ENCODE assay signal across 22 cellular contexts in the genomic region with DNA sequence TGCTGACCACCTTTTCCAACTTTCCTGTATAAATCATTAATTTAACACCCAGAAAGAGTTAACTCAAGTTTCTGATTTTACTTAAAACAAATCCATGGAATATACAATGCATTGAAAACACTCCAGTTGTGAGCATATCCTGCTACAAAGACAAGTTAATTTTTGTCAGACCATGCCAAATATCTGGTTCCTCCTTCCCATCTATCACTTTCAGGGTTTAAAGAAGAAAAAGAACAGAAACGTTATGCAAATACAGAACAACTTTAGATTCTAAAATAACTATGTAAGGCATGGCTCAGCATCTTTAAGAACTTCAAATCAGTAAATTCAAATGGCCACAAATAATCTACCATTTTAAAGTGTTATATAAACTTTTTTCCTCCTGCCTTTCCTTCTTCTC. TPM values are rescaled to one million over a fixed set of nuclear protein-coding genes. Genes with fewer than 3 reads are reported as not detected.
DNase-seq lines count a peak whose midpoint lies in the region; ATAC-seq, FAIRE-seq and TF ChIP-seq lines count a peak whose summit lies in the region.
"Had no signal": no experiment of that assay in that cellular context is flagged by ENCODE, and none has a peak within 500 bp of the region (broad histone marks: within the 10 kb centered on the region; RNA-seq: fewer than 3 reads in every experiment).

No MANE protein-coding gene starts in this region.

- H2AK5ac ChIP-seq in trophoblast cell (ENCODE audit: low read length): no peak overlapping the region

- H3K79me1 ChIP-seq in trophoblast cell (ENCODE audit: low read length): no peaks in the 10 kb centered on the region

- no peaks in the 10 kb centered on the region for H3K9me2 ChIP-seq in GM23338 (ENCODE audit: insufficient read depth)

- peaks cover 2% of the 10 kb centered on the region; the same call in 1 of the 2 replicates for H3K36me3 ChIP-seq in GM23338 (ENCODE audit: insufficient read depth)
- peaks cover 9 to 12% of the 10 kb centered on the region in 2 experiments for H3K36me3 ChIP-seq in trophoblast cell (ENCODE audit: control insufficient read depth in 1 of 2, insufficient read depth in 2 of 2, low read length in 2 of 2)

- H3K4ac ChIP-seq in trophoblast cell (ENCODE audit: low read depth, low read length): no peak overlapping the region

- no peak overlapping the region for H3K14ac ChIP-seq in trophoblast cell (ENCODE audit: low read length)

- H2BK5ac ChIP-seq in trophoblast cell (ENCODE audit: low read depth, low read length, poor library complexity): no peak overlapping the region

- TF ChIP-seq POLR2A in GM12891 (IDR thresholded peaks at IDR 0.05; ENCODE audit: low read depth, low read length): no peak

- no peak overlapping the region for H4K12ac ChIP-seq in trophoblast cell (ENCODE audit: low read depth, low read length)

- ATAC-seq in GM19351 (IDR thresholded peaks at IDR 0.05; ENCODE audit: unreplicated experiment) (peak; percentile 77), GM23338 (no peak), HG03571 (IDR thresholded peaks at IDR 0.05; ENCODE audit: unreplicated experiment) (peak; percentile 68)
- ATAC-seq: activated CD4-positive, alpha-beta T cell treated with anti-CD3 and anti-CD28 coated beads for 36 hours; left cardiac atrium; sciatic nerve; SK-N-SH treated with all-trans-retinoic acid at 6 μM for 48 hours had no signal

- H2BK12ac ChIP-seq in trophoblast cell (ENCODE audit: low read length): no peak overlapping the region

- H3K4me1 ChIP-seq in GM23338 (ENCODE audit: insufficient read depth) (no peaks in the 10 kb centered on the region), trophoblast cell (ENCODE audit: control insufficient read depth in 1 of 2, insufficient read depth in 2 of 2, low read length in 2 of 2) (no peaks in the 10 kb centered on the region)
- H3K4me1 ChIP-seq: ascending aorta had no signal

- H3K23ac ChIP-seq in trophoblast cell (ENCODE audit: low read length): no peak overlapping the region

- no peaks in the 10 kb centered on the region for H3K4me1 Mint-ChIP-seq in GM23338
- no peaks in the 10 kb centered on the region for H3K4me1 Mint-ChIP-seq in CD14-positive monocyte

- no peaks in the 10 kb centered on the region for H3F3A ChIP-seq in GM23338 (replicated peaks; ENCODE audit: low read depth)

- H3K27ac Mint-ChIP-seq in GM23338: no peak overlapping the region
- no peak overlapping the region for H3K27ac Mint-ChIP-seq in CD14-positive monocyte
- H3K27ac Mint-ChIP-seq: activated CD4-positive, alpha-beta T cell treated with anti-CD3 and anti-CD28 coated beads for 36 hours had no signal

- no peaks in the 10 kb centered on the region for H3K27me3 Mint-ChIP-seq in GM23338 (ENCODE audit: insufficient read depth, low read depth, poor library complexity)
- H3K27me3 Mint-ChIP-seq in CD14-positive monocyte (ENCODE audit: low read depth in 3 of 3): no peaks in the 10 kb centered on the region
- H3K27me3 Mint-ChIP-seq: activated CD4-positive, alpha-beta T cell treated with anti-CD3 and anti-CD28 coated beads for 36 hours; CD4-positive, alpha-beta memory T cell had no signal

- DNase-seq in GM12891 (ENCODE audit: insufficient read length, low spot score) (no peak), GM23338 (ENCODE audit: low spot score) (no peak), GF-D8 (lab: John Stamatoyannopoulos, UW) (no peak), trophoblast cell (no peak), CD14-positive monocyte (ENCODE audit: low spot score) (no peak), NCI-H1694 treated with DMSO at 0.1 percent for 48 hours (lab: John Stamatoyannopoulos, UW) (no peak)
- DNase-seq: activated CD4-positive, alpha-beta T cell treated with anti-CD3 and anti-CD28 coated beads for 36 hours; CD4-positive, alpha-beta memory T cell; GOT3; left cardiac atrium; NCI-H1048; NCI-H2107; NCI-H69; nucleus accumbens; PC-9 had no signal

- H3K4me3 ChIP-seq in GM23338: no peak overlapping the region
- no peak overlapping the region for H3K4me3 ChIP-seq in trophoblast cell (ENCODE audit: low read depth, low read length)
- H3K4me3 ChIP-seq: ascending aorta, mucosa of descending colon, PC-9 had no signal

- H2BK120ac ChIP-seq in trophoblast cell (ENCODE audit: insufficient read depth, low read length, poor library complexity): no peak overlapping the region

- H3K36me3 Mint-ChIP-seq in GM23338 (ENCODE audit: low read depth) (peaks cover 31% of the 10 kb centered on the region; the same call in 2 of the 3 replicates), CD14-positive monocyte (peaks cover 51 to 73% of the 10 kb centered on the region in 2 donors)

- 0 out of 2 replicates have a peak overlapping the region, but pooled peaks have one; percentile 4 for H3K27ac ChIP-seq in GM23338 (ENCODE audit: low read depth)
- H3K27ac ChIP-seq in trophoblast cell (ENCODE audit: low read depth, low read length): no peak overlapping the region
- H3K27ac ChIP-seq: ascending aorta, PC-9 had no signal

- H3K9me3 Mint-ChIP-seq in GM23338 (no peaks in the 10 kb centered on the region), CD14-positive monocyte (no peaks in the 10 kb centered on the region)
- H3K9me3 Mint-ChIP-seq: CD4-positive, alpha-beta memory T cell had no signal

- no peak overlapping the region for H3K4me3 Mint-ChIP-seq in GM23338
- H3K4me3 Mint-ChIP-seq in CD14-positive monocyte: no peak overlapping the region
- H3K4me3 Mint-ChIP-seq: activated CD4-positive, alpha-beta T cell treated with anti-CD3 and anti-CD28 coated beads for 36 hours; CD4-positive, alpha-beta memory T cell had no signal

- no peaks in the 10 kb centered on the region for H3K27me3 ChIP-seq in GM23338 (ENCODE audit: insufficient read depth)
- no peaks in the 10 kb centered on the region for H3K27me3 ChIP-seq in trophoblast cell (ENCODE audit: insufficient read depth, low read length)
- H3K27me3 ChIP-seq: ascending aorta had no signal

- H4K8ac ChIP-seq in trophoblast cell (ENCODE audit: low read depth, low read length): no peak overlapping the region

- H3K9me3 ChIP-seq in trophoblast cell (ENCODE audit: insufficient read depth, low read depth, low read length): no peaks in the 10 kb centered on the region
- H3K9me3 ChIP-seq: ascending aorta, mucosa of descending colon had no signal

- H4K20me1 ChIP-seq in GM23338 (replicated peaks; ENCODE audit: insufficient read depth): no peaks in the 10 kb centered on the region

- H3K9ac ChIP-seq in trophoblast cell (ENCODE audit: low read length): no peak overlapping the region

- H3K18ac ChIP-seq in trophoblast cell (ENCODE audit: low read length): no peak overlapping the region

- no peak overlapping the region for H4K91ac ChIP-seq in trophoblast cell (ENCODE audit: low read depth, low read length)

- intact Hi-C loops in CD14-positive monocyte (cut with micrococcal nuclease): no loop called here

- WGBS in trophoblast cell (ENCODE audit: extremely low coverage, insufficient coverage, insufficient read length): no CpG with 5 or more reads among the region's 1 CpG

- H3K79me2 ChIP-seq in GM23338 (replicated peaks; ENCODE audit: insufficient read depth): no peaks in the 10 kb centered on the region
- no peaks in the 10 kb centered on the region for H3K79me2 ChIP-seq in trophoblast cell (ENCODE audit: control insufficient read depth, insufficient read depth, low read length, poor library complexity)

- peak; percentile 77 for FAIRE-seq in GM12891 (lab: Jason Lieb, UNC)
- FAIRE-seq: urothelium cell line had no signal

- no peak overlapping the region for H3K4me2 ChIP-seq in GM23338
- H3K4me2 ChIP-seq in trophoblast cell (ENCODE audit: low read length): no peak overlapping the region
- H3K4me2 ChIP-seq: PC-9 had no signal

- no peak overlapping the region for H2AFZ ChIP-seq in GM23338
- no peak overlapping the region for H2AFZ ChIP-seq in trophoblast cell (ENCODE audit: insufficient read depth, low read length, poor library complexity)
- H2AFZ ChIP-seq: PC-9 had no signal

- no peak for TF ChIP-seq CTCF in GM23338 (conservative IDR thresholded peaks at IDR 0.05; ENCODE audit: low read depth in 2 of 2)
- TF ChIP-seq CTCF in CD14-positive monocyte (IDR thresholded peaks at IDR 0.05): no peak

TF ChIP-seq in GM12891, 5 proteins besides CTCF, POLR2A, EP300 and RAD21:
- TF ChIP-seq PAX5 (IDR thresholded peaks at IDR 0.05; ENCODE audit: insufficient read depth, low read length, severe bottlenecking) (no peak), SPI1 (IDR thresholded peaks at IDR 0.05; ENCODE audit: low read depth, low read length) (no peak), TAF1 (IDR thresholded peaks at IDR 0.05; ENCODE audit: low read depth, low read length) (no peak), POLR2AphosphoS5 (IDR thresholded peaks at IDR 0.05; ENCODE audit: low read depth, low read length) (no peak), POU2F2 (IDR thresholded peaks at IDR 0.05; ENCODE audit: low read depth, low read length) (no peak)

TF ChIP-seq in GM23338, 12 proteins besides CTCF, POLR2A, EP300 and RAD21 (continues in another document):
- no peak for TF ChIP-seq STAT1 (IDR thresholded peaks at IDR 0.05; ENCODE audit: unreplicated experiment)
- no peak for TF ChIP-seq EZH2 (IDR thresholded peaks at IDR 0.05; ENCODE audit: low read depth, unreplicated experiment)
- TF ChIP-seq, protein P1, sequence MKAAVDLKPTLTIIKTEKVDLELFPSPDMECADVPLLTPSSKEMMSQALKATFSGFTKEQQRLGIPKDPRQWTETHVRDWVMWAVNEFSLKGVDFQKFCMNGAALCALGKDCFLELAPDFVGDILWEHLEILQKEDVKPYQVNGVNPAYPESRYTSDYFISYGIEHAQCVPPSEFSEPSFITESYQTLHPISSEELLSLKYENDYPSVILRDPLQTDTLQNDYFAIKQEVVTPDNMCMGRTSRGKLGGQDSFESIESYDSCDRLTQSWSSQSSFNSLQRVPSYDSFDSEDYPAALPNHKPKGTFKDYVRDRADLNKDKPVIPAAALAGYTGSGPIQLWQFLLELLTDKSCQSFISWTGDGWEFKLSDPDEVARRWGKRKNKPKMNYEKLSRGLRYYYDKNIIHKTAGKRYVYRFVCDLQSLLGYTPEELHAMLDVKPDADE (IDR thresholded peaks at IDR 0.05): no peak
- no peak for TF ChIP-seq JUNB (IDR thresholded peaks at IDR 0.05; ENCODE audit: unreplicated experiment)
- TF ChIP-seq ZNF114 (CRISPR knock-in tag; IDR thresholded peaks at IDR 0.05): no peak
- TF ChIP-seq NANOG (IDR thresholded peaks at IDR 0.05; ENCODE audit: borderline replicate concordance): no peak
- TF ChIP-seq ZNF331 (CRISPR knock-in tag; IDR thresholded peaks at IDR 0.05; ENCODE audit: low read depth): no peak

RNA-seq across cellular contexts. Expression of a gene that starts 14.9 kb away (rescaled TPM):
- 27.3 TPM for polyA plus RNA-seq in GM12891 (2012; ENCODE audit: low read depth, missing spikeins)
- 26.1 and 26.8 TPM in 2 replicates for total RNA-seq in GM23338 (2014; rRNA removed; shearing (Covaris generic))
- polyA plus RNA-seq in GM23338 (2016; fragmentation: Nextera tagmentation; extraction: Ambion mirVana) (62.2 and 62.7 TPM in 2 replicates), CD14-positive monocyte (10 to 100 TPM in 1 of 2 donors, 1 to 10 TPM in 1; 9.5 to 11.3 TPM)
- polyA plus RNA-seq in trophoblast cell (2013): 27.5 and 29.6 TPM in 2 replicates

RNA-seq across cellular contexts. Expression of a gene that starts 33.4 kb away (rescaled TPM):
- polyA plus RNA-seq in GM12891 (2012; ENCODE audit: low read depth, missing spikeins): 7.5 TPM
- total RNA-seq in GM23338 (2014; rRNA removed; shearing (Covaris generic)): 32.6 and 32.8 TPM in 2 replicates
- polyA plus RNA-seq in GM23338 (2016; fragmentation: Nextera tagmentation; extraction: Ambion mirVana): 6.5 and 7.3 TPM in 2 replicates
- 7.2 and 7.5 TPM in 2 replicates for polyA plus RNA-seq in trophoblast cell (2013)
- polyA plus RNA-seq in CD14-positive monocyte: 1 to 10 TPM in 1 of 2 donors, under 1 TPM in 1; 0.79 to 5.0 TPM
